1 cellular context compared by ENCODE assay signal in the genomic region with DNA sequence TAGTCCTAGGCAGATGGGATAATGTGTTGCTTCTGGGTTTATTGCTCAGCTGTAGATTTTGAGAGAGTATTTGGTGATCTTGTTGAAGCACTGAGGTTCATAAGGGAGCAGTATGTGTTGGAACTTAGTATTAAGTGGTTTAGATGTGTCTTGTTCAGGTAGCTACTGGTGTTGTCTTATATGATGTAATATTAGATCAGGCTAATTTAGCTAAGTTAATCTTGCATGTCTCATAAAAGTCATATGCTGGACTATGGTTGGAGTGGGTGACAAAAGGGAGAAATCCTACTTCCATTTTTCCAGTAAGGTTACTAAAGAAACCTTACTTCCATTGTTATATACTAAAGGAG.
TF ChIP-seq lines count a peak whose summit lies in the region.

No MANE protein-coding gene starts in this region.

TF ChIP-seq in IMR-90, 13 proteins besides CTCF, POLR2A, EP300 and RAD21 (continued from another document):
- TF ChIP-seq ELK1 (IDR thresholded peaks at IDR 0.05; ENCODE audit: borderline replicate concordance, low read depth, low read length): no peak
- TF ChIP-seq CEBPB (IDR thresholded peaks at IDR 0.05; ENCODE audit: low read depth, low read length): no peak
- TF ChIP-seq MAFK (IDR thresholded peaks at IDR 0.05; ENCODE audit: low read depth, low read length): no peak
- TF ChIP-seq RCOR1 (IDR thresholded peaks at IDR 0.05; ENCODE audit: insufficient replicate concordance, low read length): no peak
- TF ChIP-seq BHLHE40 (IDR thresholded peaks at IDR 0.05; ENCODE audit: low read depth, low read length): no peak
- no peak for TF ChIP-seq SMC3 (IDR thresholded peaks at IDR 0.05; ENCODE audit: low read depth, low read length)
- TF ChIP-seq NFE2L2 (IDR thresholded peaks at IDR 0.05; ENCODE audit: low read depth, low read length): no peak
- TF ChIP-seq, protein P1, sequence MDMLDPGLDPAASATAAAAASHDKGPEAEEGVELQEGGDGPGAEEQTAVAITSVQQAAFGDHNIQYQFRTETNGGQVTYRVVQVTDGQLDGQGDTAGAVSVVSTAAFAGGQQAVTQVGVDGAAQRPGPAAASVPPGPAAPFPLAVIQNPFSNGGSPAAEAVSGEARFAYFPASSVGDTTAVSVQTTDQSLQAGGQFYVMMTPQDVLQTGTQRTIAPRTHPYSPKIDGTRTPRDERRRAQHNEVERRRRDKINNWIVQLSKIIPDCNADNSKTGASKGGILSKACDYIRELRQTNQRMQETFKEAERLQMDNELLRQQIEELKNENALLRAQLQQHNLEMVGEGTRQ (IDR thresholded peaks at IDR 0.05; ENCODE audit: low read depth, low read length): no peak
- no peak for TF ChIP-seq FOS (IDR thresholded peaks at IDR 0.05; ENCODE audit: low read depth, low read length)
- no peak for TF ChIP-seq MXI1 (IDR thresholded peaks at IDR 0.05; ENCODE audit: borderline replicate concordance, low read depth, low read length)
- TF ChIP-seq CHD1 (IDR thresholded peaks at IDR 0.05; ENCODE audit: low read depth, low read length): no peak
